8 cellular contexts compared by ENCODE assay signal in the genomic region with DNA sequence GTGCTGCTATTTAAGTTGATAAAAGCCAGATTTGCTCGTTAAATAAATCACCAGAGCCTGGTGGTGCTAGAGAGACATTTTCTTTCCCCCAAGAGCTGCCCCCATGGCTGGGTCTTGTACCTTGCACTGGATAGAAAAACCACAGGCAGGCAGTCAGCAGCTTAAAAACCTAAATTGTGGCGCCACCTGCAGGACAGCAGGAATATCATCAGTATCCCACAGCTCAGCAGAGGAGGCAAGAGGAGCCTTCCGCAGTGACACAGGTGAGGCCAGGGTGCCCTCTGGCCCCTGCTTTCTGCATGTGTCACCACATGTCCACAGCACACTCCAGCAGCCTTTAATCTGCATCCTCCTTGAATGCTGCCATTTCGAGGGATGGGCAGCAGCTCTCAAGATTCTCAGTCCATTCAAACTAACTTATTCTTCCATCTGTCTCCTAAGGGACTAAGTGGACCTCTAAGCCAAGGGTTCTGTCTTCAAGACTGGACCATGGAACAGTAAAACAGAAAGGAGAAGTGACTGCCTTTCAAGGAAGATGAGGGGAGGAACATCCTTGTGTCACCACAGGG. TPM values are rescaled to one million over a fixed set of nuclear protein-coding genes. Genes with fewer than 3 reads are reported as not detected.
DNase-seq lines count a peak whose midpoint lies in the region; ATAC-seq and TF ChIP-seq lines count a peak whose summit lies in the region.

No MANE protein-coding gene starts in this region.

- intact Hi-C loops in Right ventricle myocardium inferior (cut with DNase I) (loop anchor here (2.0 to 5.0 kb wide), 3 partner anchors 262 to 636 kb away; no protein-coding TSS in a partner anchor), cardiac septum (cut with DNase I) (loop anchor here (5.0 kb wide), 1 partner anchor 578 kb away; no protein-coding TSS in a partner anchor)
- intact Hi-C loops in naive thymus-derived CD4-positive, alpha-beta T cell (cut with micrococcal nuclease) = loop anchor here (1.0 to 10.0 kb wide), 8 partner anchors 94 to 1748 kb away; no protein-coding TSS in a partner anchor

- peak; percentile 75 for TF ChIP-seq CTCF in epithelial cell of proximal tubule (conservative IDR thresholded peaks at IDR 0.05; ENCODE audit: low read depth, low read length)

- H3K27me3 Mint-ChIP-seq in naive thymus-derived CD4-positive, alpha-beta T cell = peaks cover 23 to 63% (median 32%) of the 10 kb centered on the region in 5 donors

- H3K9me3 Mint-ChIP-seq in naive thymus-derived CD4-positive, alpha-beta T cell = no peaks in the 10 kb centered on the region

- peak overlapping the region in 1 of 9 donors; percentile 26 for H3K27ac Mint-ChIP-seq in naive thymus-derived CD4-positive, alpha-beta T cell

- ATAC-seq in Right ventricle myocardium inferior (peak; percentile 56), HG03565 (IDR thresholded peaks at IDR 0.05; ENCODE audit: unreplicated experiment) (peak; percentile 57)
- ATAC-seq in naive thymus-derived CD4-positive, alpha-beta T cell = peak; percentile 78

- H3K27ac ChIP-seq in naive thymus-derived CD4-positive, alpha-beta T cell (ENCODE audit: low read depth, low read length) = no peak overlapping the region

- peaks cover 1 to 5% of the 10 kb centered on the region in 2 donors for H3K27me3 ChIP-seq in naive thymus-derived CD4-positive, alpha-beta T cell (ENCODE audit: control insufficient read depth in 2 of 2, insufficient read depth in 2 of 2, low read length in 2 of 2)

- peak; percentile 53 for DNase-seq in Right ventricle myocardium inferior (ENCODE audit: missing footprints)
- DNase-seq in cardiac septum (ENCODE audit: low spot score) = no peak
- DNase-seq in NCI-H82 (lab: John Stamatoyannopoulos, UW) = peak; percentile 83
- peak; percentile 6 for DNase-seq in activated CD8-positive, alpha-beta memory T cell treated with anti-CD3 and anti-CD28 coated beads, Interleukin-2, amount 50 U/mL, for 24 hours (ENCODE audit: extremely low read depth)
- DNase-seq in epithelial cell of proximal tubule (ENCODE audit: low read depth) = peak; percentile 23
- DNase-seq in naive thymus-derived CD4-positive, alpha-beta T cell = peak; percentile 45 to 80 (median 64)
- peak; percentile 36 to 41 for DNase-seq in stimulated activated CD8-positive, alpha-beta memory T cell treated with anti-CD3 and anti-CD28 coated beads, Interleukin-7, amount 100 ng/mL, for 4 hours (ENCODE audit: low read depth in 2 of 2)

- H3K36me3 ChIP-seq in naive thymus-derived CD4-positive, alpha-beta T cell (ENCODE audit: control insufficient read depth in 2 of 3, insufficient read depth in 3 of 3, low read length in 3 of 3) = no peaks in the 10 kb centered on the region

- H3K4me1 Mint-ChIP-seq in naive thymus-derived CD4-positive, alpha-beta T cell = peaks cover 0 to 20% (median 8%) of the 10 kb centered on the region in 7 donors

- H3K36me3 Mint-ChIP-seq in naive thymus-derived CD4-positive, alpha-beta T cell = no peaks in the 10 kb centered on the region

- no peak overlapping the region for H3K4me3 Mint-ChIP-seq in naive thymus-derived CD4-positive, alpha-beta T cell

- H3K4me3 ChIP-seq in epithelial cell of proximal tubule (ENCODE audit: low read depth, low read length) = no peak overlapping the region
- H3K4me3 ChIP-seq in naive thymus-derived CD4-positive, alpha-beta T cell (ENCODE audit: low read length) = no peak overlapping the region

- CTCF ChIA-PET in naive thymus-derived CD4-positive, alpha-beta T cell (lab: Charles Lee) = interaction anchor here (0.6 to 7.8 kb wide), 21 partner anchors 8 to 886 kb away, joined by 3 to 136 read pairs (median 4); no protein-coding TSS in a partner anchor

- POLR2A ChIA-PET in naive thymus-derived CD4-positive, alpha-beta T cell (lab: Charles Lee) = no interaction called here

- H3K4me1 ChIP-seq in naive thymus-derived CD4-positive, alpha-beta T cell (ENCODE audit: control insufficient read depth in 2 of 2, insufficient read depth in 2 of 2, low read length in 2 of 2) = no peaks in the 10 kb centered on the region

- H3K9me3 ChIP-seq in naive thymus-derived CD4-positive, alpha-beta T cell (ENCODE audit: control insufficient read depth in 2 of 3, low read length in 3 of 3) = no peaks in the 10 kb centered on the region

RNA-seq across cellular contexts. Expression of gene PLXNA4, which starts 4.5 kb away (rescaled TPM):
- total RNA-seq in Right ventricle myocardium inferior (17.6 TPM), cardiac septum (12.8 TPM), epithelial cell of proximal tubule (not detected in 2 replicates)
- 10 to 100 TPM in 1 of 5 experiments, 1 to 10 TPM in 2, under 1 TPM in 2; 0.05 to 31.6 (median 3.3) TPM for total RNA-seq in naive thymus-derived CD4-positive, alpha-beta T cell
- 1 to 10 TPM in 1 of 2 donors, under 1 TPM in 1; 0.24 to 1.1 TPM for polyA plus RNA-seq in naive thymus-derived CD4-positive, alpha-beta T cell
